15 cellular contexts compared by ENCODE assay signal in genomic region chr20:37598101-37598530, GRCh38.
A peak's percentile ranks its signal among the peaks of the same experiment; 100 is the strongest.
DNase-seq lines count a peak whose midpoint lies in the region; ATAC-seq, FAIRE-seq and TF ChIP-seq lines count a peak whose summit lies in the region.
"Had no signal": no experiment of that assay in that cellular context is flagged by ENCODE, and none has a peak within 500 bp of the region (broad histone marks: within the 10 kb centered on the region; RNA-seq: fewer than 3 reads in every experiment).

No MANE protein-coding gene starts in this region.

- TF ChIP-seq POLR2A in H54 (IDR thresholded peaks at IDR 0.05; ENCODE audit: low read depth, low read length) = no peak

- peak; percentile 13 to 20 for DNase-seq in NCI-H187 (lab: John Stamatoyannopoulos, UW)
- DNase-seq in NCI-H187 treated with DMSO at 0.1 percent for 48 hours (lab: John Stamatoyannopoulos, UW) = no peak
- DNase-seq in NCI-H2171 treated with DMSO at 0.1 percent for 48 hours (lab: John Stamatoyannopoulos, UW) = peak; percentile 99
- peak in 33 of 42 donors; percentile 7 to 73 (median 43) for DNase-seq in head of caudate nucleus
- peak; percentile 94 for DNase-seq in retina
- no peak for DNase-seq in H54 (ENCODE audit: insufficient read length, low spot score)
- no peak for DNase-seq in foreskin fibroblast
- DNase-seq: 8988T; activated CD8-positive, alpha-beta T cell treated with anti-CD3 and anti-CD28 coated beads, Interleukin-2, amount 10 ng/mL, durations not matched to agents 7 days and 5 days; activated naive CD4-positive, alpha-beta T cell treated with Interleukin-2 at 50 U/mL for 16 hours; NCI-H226; transverse colon had no signal

- TF ChIP-seq CTCF in foreskin fibroblast (IDR thresholded peaks at IDR 0.05; ENCODE audit: low read depth, low read length) = no peak

- intact Hi-C loops in head of caudate nucleus (cut with DNase I) = no loop called here

- FAIRE-seq in H54 (lab: Jason Lieb, UNC) = no peak
- FAIRE-seq: bronchial epithelial cell had no signal

- no peak for ATAC-seq in GM21717 (IDR thresholded peaks at IDR 0.05; ENCODE audit: unreplicated experiment)
- ATAC-seq: activated CD8-positive, alpha-beta T cell treated with anti-CD3 and anti-CD28 coated beads, Interleukin-2, amount 10 ng/mL, durations not matched to agents 7 days and 5 days had no signal

- H3K4me3 ChIP-seq in foreskin fibroblast (ENCODE audit: low read depth in 1 of 2, low read length in 2 of 2) = no peak overlapping the region
- H3K4me3 ChIP-seq: lung, transverse colon had no signal

Comparison
In these comparisons a context has a peak if more than half of its experiments do, and no peak if none do; other contexts are left out.
1. DNase-seq: peak in NCI-H187 (2 of 2), NCI-H2171 treated with DMSO at 0.1 percent for 48 hours (single experiment), head of caudate nucleus (33 of 42) and retina (single experiment); none in NCI-H187 treated with DMSO at 0.1 percent for 48 hours (single experiment), H54 (single experiment) and foreskin fibroblast (0 of 2).